ENCODE assay signal across 27 cellular contexts in the genomic region with DNA sequence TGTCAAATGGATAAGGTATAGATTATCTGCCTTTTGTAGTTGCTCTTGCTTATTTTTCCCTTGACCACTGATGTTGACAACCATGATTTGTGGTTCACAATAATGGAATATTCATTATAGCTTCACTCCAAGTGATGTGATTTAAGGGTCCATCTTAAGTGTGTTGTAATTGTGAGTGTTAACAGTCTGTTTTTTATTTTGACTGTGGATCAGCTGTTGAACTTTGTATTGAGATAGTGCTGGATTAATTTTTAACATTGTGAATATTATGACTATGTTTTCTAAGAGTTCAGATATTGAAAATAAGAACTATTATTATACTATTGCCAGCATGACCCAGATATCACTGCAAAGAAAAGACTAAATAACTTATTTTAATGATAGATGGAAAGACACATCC.
"Had no signal": no experiment of that assay in that cellular context is flagged by ENCODE, and none has a peak within 500 bp of the region (broad histone marks: within the 10 kb centered on the region; RNA-seq: fewer than 3 reads in every experiment).

No MANE protein-coding gene starts in this region.

- H3K27ac ChIP-seq: stomach, suprapubic skin, testis, thoracic aorta, thyroid gland, tibial artery, tibial nerve, transverse colon, upper lobe of left lung, upper lobe of right lung, uterus, vagina had no signal

- H3K9me3 ChIP-seq: suprapubic skin, testis, thoracic aorta, thyroid gland, upper lobe of right lung, uterus had no signal

- DNase-seq: stimulated activated CD4-positive, alpha-beta T cell treated with anti-CD3 and anti-CD28 coated beads, Interleukin-2, amount 100 ng/mL, for 48 hours; stimulated activated CD4-positive, alpha-beta T cell treated with anti-CD3 and anti-CD28 coated beads, Interleukin-4, amount 100 ng/mL, for 1 hour; stimulated activated CD4-positive, alpha-beta T cell treated with anti-CD3 and anti-CD28 coated beads, Interleukin-4, amount 100 ng/mL, for 24 hours; stimulated activated CD4-positive, alpha-beta T cell treated with anti-CD3 and anti-CD28 coated beads, Interleukin-4, amount 100 ng/mL, for 4 hours; stimulated activated CD8-positive, alpha-beta memory T cell treated with anti-CD3 and anti-CD28 coated beads, Interleukin-4, amount 100 ng/mL, for 48 hours; stimulated activated naive B cell treated with anti-CD40 and anti-IgM and Interleukin-4, amounts not matched to agents 10 μg/mL and 1 μg/mL and 100 μg/mL, for 72 hours; stimulated activated naive CD4-positive, alpha-beta T cell; stimulated activated naive CD4-positive, alpha-beta T cell treated with Interleukin-2 at 50 U/mL for 16 hours; stimulated activated naive CD8-positive, alpha-beta T cell treated with anti-CD3 and anti-CD28 coated beads, Interleukin-15, amount 100 ng/mL, for 72 hours; stimulated activated naive CD8-positive, alpha-beta T cell treated with anti-CD3 and anti-CD28 coated beads, Interleukin-15, Interleukin-2, amounts not matched to agents 100 U/mL and 50 U/mL, for 24 hours; stomach; substantia nigra; testis; thyroid gland; tibial artery; transverse colon; trophoblast cell; upper lobe of left lung; upper lobe of right lung; uterus had no signal

- ATAC-seq: stimulated activated effector memory CD8-positive, alpha-beta T cell treated with anti-CD3 and anti-CD28 coated beads, Interleukin-12 subunit alpha, Interleukin-12 subunit beta, amount 100 ng/mL, for 72 hours; stimulated activated memory B cell treated with anti-CD40 and anti-IgM and Interleukin-4, amounts not matched to agents 10 μg/mL and 1 μg/mL and 100 μg/mL, for 72 hours; stimulated activated naive B cell treated with anti-CD40 and anti-IgM and Interleukin-4, amounts not matched to agents 10 μg/mL and 1 μg/mL and 100 μg/mL, for 72 hours; stimulated activated naive CD8-positive, alpha-beta T cell treated with anti-CD3 and anti-CD28 coated beads, Interleukin-15, amount 100 ng/mL, for 72 hours; stimulated activated naive CD8-positive, alpha-beta T cell treated with anti-CD3 and anti-CD28 coated beads, Interleukin-15, Interleukin-2, amounts not matched to agents 100 U/mL and 50 U/mL, for 24 hours; upper lobe of right lung had no signal

- FAIRE-seq: urothelium cell line had no signal

- H3K4me1 ChIP-seq: stomach, suprapubic skin, testis, thyroid gland, tibial artery, tibial nerve, transverse colon, upper lobe of left lung, upper lobe of right lung, uterus, vagina had no signal

- H3K27me3 ChIP-seq: stomach, suprapubic skin, testis, thyroid gland, tibial artery, tibial nerve, transverse colon, upper lobe of left lung, upper lobe of right lung, uterus, vagina had no signal

- H3K4me3 ChIP-seq: stomach, suprapubic skin, testis, thoracic aorta, thyroid gland, tibial artery, tibial nerve, transverse colon, upper lobe of left lung, upper lobe of right lung, uterus, vagina had no signal

- H3K36me3 ChIP-seq: stomach, suprapubic skin, thoracic aorta, thyroid gland, tibial artery, tibial nerve, transverse colon, upper lobe of left lung, upper lobe of right lung, uterus, vagina had no signal
